18 cellular contexts compared by ENCODE assay signal in the genomic region with DNA sequence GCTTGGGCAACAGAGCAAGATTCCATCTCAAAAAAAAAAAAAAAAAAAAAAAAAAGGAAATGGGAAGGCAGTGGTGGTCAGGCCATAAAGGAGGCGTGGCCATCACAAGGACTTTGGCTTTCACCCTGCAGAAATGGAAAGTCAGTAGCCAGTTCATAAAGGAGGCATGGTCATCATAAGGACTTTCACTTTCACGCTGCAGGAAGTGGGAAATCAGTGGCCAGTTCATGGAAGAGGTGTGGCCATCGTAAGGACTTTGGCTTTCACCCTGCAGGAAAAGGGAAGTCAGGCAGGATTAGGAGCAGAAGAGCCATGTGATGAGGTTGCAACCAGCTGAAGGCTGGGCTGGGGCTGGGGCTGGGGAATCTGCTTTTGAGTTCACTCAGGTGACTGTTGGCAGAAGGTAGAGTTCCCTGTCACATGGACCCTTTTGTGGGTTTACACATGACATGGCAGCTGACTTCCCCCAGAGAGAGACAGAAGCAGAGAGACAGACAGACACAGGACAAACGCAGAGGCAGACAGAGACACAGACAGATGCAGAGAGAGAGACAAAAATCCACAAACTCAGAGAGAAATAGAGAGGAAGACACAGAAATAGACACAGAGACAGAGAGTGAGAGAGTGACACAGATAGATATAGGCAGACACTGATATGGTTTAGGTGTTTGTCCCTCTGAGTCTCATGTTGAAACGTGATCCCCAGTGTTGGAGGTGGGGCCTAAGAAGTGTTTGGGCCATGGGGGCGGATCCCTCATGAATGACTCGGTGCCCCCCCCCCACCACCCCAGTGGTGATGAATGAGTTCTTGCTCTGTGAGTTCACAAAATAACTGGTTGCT.
A peak's percentile ranks its signal among the peaks of the same experiment; 100 is the strongest.
DNase-seq lines count a peak whose midpoint lies in the region; ATAC-seq, FAIRE-seq and TF ChIP-seq lines count a peak whose summit lies in the region.
"Had no signal": no experiment of that assay in that cellular context is flagged by ENCODE, and none has a peak within 500 bp of the region (broad histone marks: within the 10 kb centered on the region; RNA-seq: fewer than 3 reads in every experiment).

No MANE protein-coding gene starts in this region.

- no peak overlapping the region for H3K4me2 ChIP-seq in PC-3 (ENCODE audit: low read length)

- no peak overlapping the region for H2AFZ ChIP-seq in PC-3 (ENCODE audit: low read length)
- H2AFZ ChIP-seq: parathyroid adenoma had no signal

- H3K36me3 ChIP-seq in PC-3 (ENCODE audit: low read depth, low read length) (no peaks in the 10 kb centered on the region; the same call in 1 of the 2 replicates), vagina (no peaks in the 10 kb centered on the region)
- H3K36me3 ChIP-seq: spleen, thyroid gland had no signal

- peaks cover 5% of the 10 kb centered on the region for H3K27me3 Mint-ChIP-seq in T-helper 1 cell treated with Interleukin-12 subunit alpha and Interleukin-12 subunit beta and Interleukin-4 antibody, amounts not matched to agents 30 μg/mL and 1 μg/mL, for 36 hours (ENCODE audit: low read depth)
- H3K27me3 Mint-ChIP-seq: activated CD8-positive, alpha-beta memory T cell treated with anti-CD3 and anti-CD28 coated beads, Interleukin-2, amount 10 ng/mL, durations not matched to agents 7 days and 5 days had no signal

- H3K4me1 ChIP-seq in PC-3 (ENCODE audit: insufficient read depth, low read length) (peaks cover 17% of the 10 kb centered on the region), vagina (no peaks in the 10 kb centered on the region)
- H3K4me1 ChIP-seq: parathyroid adenoma, spleen, thyroid gland had no signal

- H3K27ac ChIP-seq in PC-3 (ENCODE audit: low read length): no peak overlapping the region
- no peak overlapping the region for H3K27ac ChIP-seq in vagina
- H3K27ac ChIP-seq: parathyroid adenoma, spleen, thyroid gland had no signal

- H3K79me2 ChIP-seq in PC-3 (ENCODE audit: low read length): no peaks in the 10 kb centered on the region
- H3K79me2 ChIP-seq: parathyroid adenoma had no signal

- H3K9me3 ChIP-seq in PC-3 (ENCODE audit: low read length): peaks cover 6% of the 10 kb centered on the region; the same call in 1 of the 2 replicates
- H3K9me3 ChIP-seq in vagina: no peaks in the 10 kb centered on the region
- H3K9me3 ChIP-seq: thyroid gland had no signal

- intact Hi-C loops in PC-3 (cut with micrococcal nuclease) (no loop called here), vagina (cut with DNase I) (no loop called here)

- no peak overlapping the region for H3K4me3 ChIP-seq in PC-3 (ENCODE audit: low read length)
- H3K4me3 ChIP-seq in vagina: no peak overlapping the region
- H3K4me3 ChIP-seq: spleen, thyroid gland had no signal

- POLR2A ChIA-PET in PC-3 (lab: Charles Lee; ENCODE audit: unreplicated experiment): no interaction called here

- no peak; the same call in 1 of the 2 replicates for ATAC-seq in PC-3
- ATAC-seq in GM18867 (IDR thresholded peaks at IDR 0.05; ENCODE audit: unreplicated experiment): no peak
- ATAC-seq: activated CD8-positive, alpha-beta memory T cell treated with anti-CD3 and anti-CD28 coated beads, Interleukin-2, amount 10 ng/mL, durations not matched to agents 7 days and 5 days had no signal

- no peaks in the 10 kb centered on the region for H3K9me2 ChIP-seq in PC-3 (replicated peaks; ENCODE audit: low read length)

- peaks cover 5% of the 10 kb centered on the region for H3K4me1 Mint-ChIP-seq in T-helper 1 cell treated with Interleukin-12 subunit alpha and Interleukin-12 subunit beta and Interleukin-4 antibody, amounts not matched to agents 30 μg/mL and 1 μg/mL, for 36 hours (ENCODE audit: low read depth)
- H3K4me1 Mint-ChIP-seq: activated CD8-positive, alpha-beta memory T cell treated with anti-CD3 and anti-CD28 coated beads, Interleukin-2, amount 10 ng/mL, durations not matched to agents 7 days and 5 days had no signal

- TF ChIP-seq CTCF in PC-3 (conservative IDR thresholded peaks at IDR 0.05; ENCODE audit: low read depth, low read length): no peak
- TF ChIP-seq CTCF in vagina (IDR thresholded peaks at IDR 0.05): no peak

- no TSS peak for BruUV-seq in PC-3 (replicated peaks; lab: Mats Ljungman, UMichigan)

- no peak overlapping the region for H3K4me3 Mint-ChIP-seq in T-helper 1 cell treated with Interleukin-12 subunit alpha and Interleukin-12 subunit beta and Interleukin-4 antibody, amounts not matched to agents 30 μg/mL and 1 μg/mL, for 36 hours
- H3K4me3 Mint-ChIP-seq: activated CD8-positive, alpha-beta memory T cell treated with anti-CD3 and anti-CD28 coated beads, Interleukin-2, amount 10 ng/mL, durations not matched to agents 7 days and 5 days; central memory CD8-positive, alpha-beta T cell had no signal

- no peaks in the 10 kb centered on the region for H4K20me1 ChIP-seq in PC-3 (ENCODE audit: low read length)

- no peaks in the 10 kb centered on the region for H3K36me3 Mint-ChIP-seq in T-helper 1 cell treated with Interleukin-12 subunit alpha and Interleukin-12 subunit beta and Interleukin-4 antibody, amounts not matched to agents 30 μg/mL and 1 μg/mL, for 36 hours (ENCODE audit: low read depth)
- H3K36me3 Mint-ChIP-seq: activated CD8-positive, alpha-beta memory T cell treated with anti-CD3 and anti-CD28 coated beads, Interleukin-2, amount 10 ng/mL, durations not matched to agents 7 days and 5 days had no signal

- no peak for FAIRE-seq in RCC 7860 (lab: Jason Lieb, UNC)
- FAIRE-seq: endometrium had no signal

- DNase-seq in T-helper 1 cell (no peak), Daoy (ENCODE audit: low read depth) (peak; percentile 34), PC-3 (peak; percentile 13), kidney tubule cell (ENCODE audit: low spot score) (peak; percentile 10), RCC 7860 (ENCODE audit: low spot score) (no peak), vagina (ENCODE audit: extremely low spot score in 2 of 2) (no peak)
- DNase-seq: activated CD8-positive, alpha-beta memory T cell treated with anti-CD3 and anti-CD28 coated beads, Interleukin-2, amount 10 ng/mL, durations not matched to agents 7 days and 5 days; islet precursor cell; NCI-H1417; NCI-H526 treated with DMSO at 0.1 percent for 48 hours; SHP77; spleen; thyroid gland had no signal

- peaks cover 12% of the 10 kb centered on the region for H3K9me3 Mint-ChIP-seq in T-helper 1 cell treated with Interleukin-12 subunit alpha and Interleukin-12 subunit beta and Interleukin-4 antibody, amounts not matched to agents 30 μg/mL and 1 μg/mL, for 36 hours
- H3K9me3 Mint-ChIP-seq: central memory CD8-positive, alpha-beta T cell had no signal

- H3F3A ChIP-seq in PC-3 (ENCODE audit: low read length, unreplicated experiment): no peaks in the 10 kb centered on the region

- H3K27me3 ChIP-seq in PC-3 (ENCODE audit: low read length) (no peaks in the 10 kb centered on the region), vagina (no peaks in the 10 kb centered on the region)
- H3K27me3 ChIP-seq: spleen, thyroid gland had no signal

- H3K9ac ChIP-seq in PC-3 (ENCODE audit: low read length): no peak overlapping the region
- H3K9ac ChIP-seq: parathyroid adenoma had no signal

- peak overlapping the region; percentile 65 for H3K27ac Mint-ChIP-seq in T-helper 1 cell treated with Interleukin-12 subunit alpha and Interleukin-12 subunit beta and Interleukin-4 antibody, amounts not matched to agents 30 μg/mL and 1 μg/mL, for 36 hours
- H3K27ac Mint-ChIP-seq: activated CD8-positive, alpha-beta memory T cell treated with anti-CD3 and anti-CD28 coated beads, Interleukin-2, amount 10 ng/mL, durations not matched to agents 7 days and 5 days had no signal

- CTCF ChIA-PET in PC-3 (lab: Charles Lee): no interaction called here

- TF ChIP-seq POLR2A in vagina (IDR thresholded peaks at IDR 0.05): no peak

Comparison
In these comparisons a context has a peak if more than half of its experiments do, and no peak if none do; other contexts are left out.
1. DNase-seq: peak in Daoy (single experiment), PC-3 (single experiment) and kidney tubule cell (single experiment); none in T-helper 1 cell (0 of 5), RCC 7860 (single experiment) and vagina (0 of 2).